In genomic region chr5:169356811-169357210, GRCh38 we compare ENCODE assay signal across 32 cellular contexts. TPM values are rescaled to one million over a fixed set of nuclear protein-coding genes. Genes with fewer than 3 reads are reported as not detected.
"Had no signal": no experiment of that assay in that cellular context is flagged by ENCODE, and none has a peak within 500 bp of the region (broad histone marks: within the 10 kb centered on the region; RNA-seq: fewer than 3 reads in every experiment).

No MANE protein-coding gene starts in this region.

- ATAC-seq: activated CD4-positive, CD25-positive, alpha-beta regulatory T cell treated with anti-CD3 and anti-CD28 coated beads, Interleukin-2, amount 50 U/mL, for 24 hours; activated CD8-positive, alpha-beta T cell treated with anti-CD3 and anti-CD28 coated beads for 36 hours; activated naive CD8-positive, alpha-beta T cell treated with anti-CD3 and anti-CD28 coated beads, Interleukin-2, amount 50 U/mL, for 24 hours; activated T-cell treated with anti-CD3 and anti-CD28 coated beads, Interleukin-2, amount 50 U/mL, for 4 hours; activated T-helper 17 cell treated with anti-CD3 and anti-CD28 coated beads, Interleukin-2, amount 50 U/mL, for 72 hours; body of pancreas; effector memory CD8-positive, alpha-beta T cell; heart right ventricle had no signal

- H3K9me3 Mint-ChIP-seq: activated B cell treated with CpG ODN at 0.5 μM for 24 hours; activated CD8-positive, alpha-beta T cell treated with anti-CD3 and anti-CD28 coated beads for 36 hours; activated naive CD8-positive, alpha-beta T cell treated with anti-CD3 and anti-CD28 coated beads for 36 hours; activated naive CD8-positive, alpha-beta T cell treated with anti-CD3 and anti-CD28 coated beads, Interleukin-2, amount 50 U/mL, for 24 hours; activated T-helper 17 cell treated with anti-CD3 and anti-CD28 coated beads, Interleukin-2, amount 50 U/mL, for 72 hours; effector memory CD8-positive, alpha-beta T cell; T-helper 1 cell treated with Interleukin-12 subunit alpha and Interleukin-12 subunit beta and Interleukin-4 antibody, amounts not matched to agents 30 μg/mL and 1 μg/mL, for 36 hours had no signal

- H3K4me1 Mint-ChIP-seq: activated B cell treated with CpG ODN at 0.5 μM for 24 hours; activated naive CD4-positive, alpha-beta T cell treated with anti-CD3 and anti-CD28 coated beads, Interleukin-2, amount 50 U/mL, for 24 hours; activated naive CD8-positive, alpha-beta T cell treated with anti-CD3 and anti-CD28 coated beads for 36 hours; activated naive CD8-positive, alpha-beta T cell treated with anti-CD3 and anti-CD28 coated beads, Interleukin-2, amount 50 U/mL, for 24 hours; activated T-helper 17 cell treated with anti-CD3 and anti-CD28 coated beads, Interleukin-2, amount 50 U/mL, for 72 hours had no signal

- H3K36me3 ChIP-seq: adrenal gland, heart right ventricle, WERI-Rb-1 had no signal

- H3K27me3 Mint-ChIP-seq: activated B cell treated with CpG ODN at 0.5 μM for 24 hours; activated T-helper 17 cell treated with anti-CD3 and anti-CD28 coated beads, Interleukin-2, amount 50 U/mL, for 72 hours had no signal

- H3K9me3 ChIP-seq: adrenal gland, body of pancreas, heart right ventricle had no signal

- H3K27ac Mint-ChIP-seq: activated B cell treated with CpG ODN at 0.5 μM for 24 hours; activated CD8-positive, alpha-beta T cell treated with anti-CD3 and anti-CD28 coated beads for 36 hours; activated naive CD4-positive, alpha-beta T cell treated with anti-CD3 and anti-CD28 coated beads, Interleukin-2, amount 50 U/mL, for 24 hours; activated naive CD8-positive, alpha-beta T cell treated with anti-CD3 and anti-CD28 coated beads for 36 hours; activated naive CD8-positive, alpha-beta T cell treated with anti-CD3 and anti-CD28 coated beads, Interleukin-2, amount 50 U/mL, for 24 hours; activated T-helper 17 cell treated with anti-CD3 and anti-CD28 coated beads, Interleukin-2, amount 50 U/mL, for 72 hours; effector memory CD8-positive, alpha-beta T cell; T-helper 1 cell treated with Interleukin-12 subunit alpha and Interleukin-12 subunit beta and Interleukin-4 antibody, amounts not matched to agents 30 μg/mL and 1 μg/mL, for 36 hours had no signal

- H3K4me1 ChIP-seq: adrenal gland, body of pancreas, heart right ventricle had no signal

- H3K4me3 ChIP-seq: adrenal gland, body of pancreas, heart right ventricle had no signal

- H3K4me3 Mint-ChIP-seq: activated B cell treated with CpG ODN at 0.5 μM for 24 hours; activated CD8-positive, alpha-beta T cell treated with anti-CD3 and anti-CD28 coated beads for 36 hours; activated naive CD4-positive, alpha-beta T cell treated with anti-CD3 and anti-CD28 coated beads, Interleukin-2, amount 50 U/mL, for 24 hours; activated naive CD8-positive, alpha-beta T cell treated with anti-CD3 and anti-CD28 coated beads for 36 hours; activated naive CD8-positive, alpha-beta T cell treated with anti-CD3 and anti-CD28 coated beads, Interleukin-2, amount 50 U/mL, for 24 hours; activated T-cell treated with anti-CD3 and anti-CD28 coated beads, Interleukin-2, amount 50 U/mL, for 4 hours; activated T-helper 17 cell treated with anti-CD3 and anti-CD28 coated beads, Interleukin-2, amount 50 U/mL, for 72 hours; effector memory CD8-positive, alpha-beta T cell; T-helper 1 cell treated with Interleukin-12 subunit alpha and Interleukin-12 subunit beta and Interleukin-4 antibody, amounts not matched to agents 30 μg/mL and 1 μg/mL, for 36 hours had no signal

- H3K27me3 ChIP-seq: adrenal gland, body of pancreas had no signal

- H3K36me3 Mint-ChIP-seq: activated naive CD4-positive, alpha-beta T cell treated with anti-CD3 and anti-CD28 coated beads, Interleukin-2, amount 50 U/mL, for 24 hours; activated naive CD8-positive, alpha-beta T cell treated with anti-CD3 and anti-CD28 coated beads for 36 hours had no signal

- DNase-seq: activated B cell treated with CpG ODN at 0.5 μM for 24 hours; activated CD4-positive, alpha-beta T cell treated with anti-CD3 and anti-CD28 coated beads for 48 hours; activated CD4-positive, alpha-beta T cell treated with anti-CD3 and anti-CD28 coated beads, Interleukin-2, amount 50 U/mL, for 1 hour; activated CD4-positive, alpha-beta T cell treated with anti-CD3 and anti-CD28 coated beads, Interleukin-2, amount 50 U/mL, for 48 hours; activated CD8-positive, alpha-beta memory T cell treated with anti-CD3 and anti-CD28 coated beads for 24 hours; activated CD8-positive, alpha-beta T cell treated with anti-CD3 and anti-CD28 coated beads for 36 hours; activated effector memory CD4-positive, alpha-beta T cell treated with Interleukin-2 at 50 U/mL for 16 hours; activated gamma-delta T cell treated with Interleukin-2 at 50 U/mL for 16 hours; activated naive CD4-positive, alpha-beta T cell treated with Interleukin-2 at 50 U/mL for 16 hours; activated naive CD8-positive, alpha-beta T cell treated with anti-CD3 and anti-CD28 coated beads for 36 hours; activated naive CD8-positive, alpha-beta T cell treated with anti-CD3 and anti-CD28 coated beads, Interleukin-2, amount 50 U/mL, for 24 hours; activated T-cell treated with anti-CD3 and anti-CD28 coated beads, Interleukin-2, amount 50 U/mL, for 4 hours; adrenal gland; amygdala; aorta; body of pancreas; caudate nucleus; cortex of kidney; dermis blood vessel endothelial cell; effector CD4-positive, alpha-beta T cell; effector memory CD8-positive, alpha-beta T cell; foreskin fibroblast; glutamatergic neuron; heart right ventricle; T-helper 9 cell; WERI-Rb-1 had no signal

- H3K27ac ChIP-seq: adrenal gland, body of pancreas, heart right ventricle, WERI-Rb-1 had no signal

- FAIRE-seq: colon, frontal cortex had no signal

RNA-seq across cellular contexts. Expression of gene SLIT3, which starts 55.9 kb away (rescaled TPM):
- total RNA-seq: activated B cell treated with CpG ODN at 0.5 μM for 24 hours, dermis blood vessel endothelial cell had no signal
